ENCODE assay signal across 21 cellular contexts in the genomic region with DNA sequence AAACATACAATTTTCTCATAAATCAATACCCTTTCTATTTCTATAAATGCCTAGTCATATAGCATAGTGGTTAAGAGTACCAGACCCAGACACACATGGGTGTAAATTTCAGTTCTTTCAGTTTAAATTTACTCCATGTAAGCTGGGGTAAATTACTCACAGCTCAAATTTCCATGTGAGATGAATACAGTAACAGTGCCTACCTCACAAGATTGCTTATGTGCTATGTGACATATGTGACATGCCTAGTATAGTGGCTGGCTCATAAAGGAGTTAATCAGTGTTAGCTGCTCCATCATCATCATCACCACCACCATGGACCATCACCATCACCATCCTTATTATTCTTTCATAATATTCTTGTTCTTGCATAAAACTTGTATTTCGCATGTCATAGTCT.
"Had no signal": no experiment of that assay in that cellular context is flagged by ENCODE, and none has a peak within 500 bp of the region (broad histone marks: within the 10 kb centered on the region; RNA-seq: fewer than 3 reads in every experiment).

No MANE protein-coding gene starts in this region.

- FAIRE-seq: frontal cortex had no signal

- H3K9me3 Mint-ChIP-seq: activated B cell treated with CpG ODN at 0.5 μM for 24 hours; activated CD4-positive, alpha-beta T cell treated with anti-CD3 and anti-CD28 coated beads, Interleukin-2, amount 10 ng/mL, durations not matched to agents 7 days and 5 days; activated naive CD4-positive, alpha-beta T cell treated with anti-CD3 and anti-CD28 coated beads, Interleukin-2, amount 50 U/mL, for 24 hours; naive thymus-derived CD8-positive, alpha-beta T cell; neural progenitor cell; stimulated activated naive CD8-positive, alpha-beta T cell treated with anti-CD3 and anti-CD28 coated beads, Interleukin-15, Interleukin-2, amounts not matched to agents 100 ng/mL and 50 ng/mL, for 24 hours had no signal

- H3K4me1 Mint-ChIP-seq: activated naive CD4-positive, alpha-beta T cell treated with anti-CD3 and anti-CD28 coated beads, Interleukin-2, amount 50 U/mL, for 24 hours had no signal

- H3K27me3 Mint-ChIP-seq: activated B cell treated with CpG ODN at 0.5 μM for 24 hours; activated CD4-positive, alpha-beta T cell treated with anti-CD3 and anti-CD28 coated beads, Interleukin-2, amount 10 ng/mL, durations not matched to agents 7 days and 5 days; activated naive CD4-positive, alpha-beta T cell treated with anti-CD3 and anti-CD28 coated beads, Interleukin-2, amount 50 U/mL, for 24 hours; naive thymus-derived CD8-positive, alpha-beta T cell; progenitor cell of endocrine pancreas; stimulated activated naive CD8-positive, alpha-beta T cell treated with anti-CD3 and anti-CD28 coated beads, Interleukin-15, Interleukin-2, amounts not matched to agents 100 ng/mL and 50 ng/mL, for 24 hours had no signal

- H3K4me3 Mint-ChIP-seq: activated B cell treated with CpG ODN at 0.5 μM for 24 hours; activated CD4-positive, alpha-beta T cell treated with anti-CD3 and anti-CD28 coated beads, Interleukin-2, amount 10 ng/mL, durations not matched to agents 7 days and 5 days; activated naive CD4-positive, alpha-beta T cell treated with anti-CD3 and anti-CD28 coated beads, Interleukin-2, amount 50 U/mL, for 24 hours; naive thymus-derived CD8-positive, alpha-beta T cell; neural progenitor cell; stimulated activated naive CD8-positive, alpha-beta T cell treated with anti-CD3 and anti-CD28 coated beads, Interleukin-15, Interleukin-2, amounts not matched to agents 100 ng/mL and 50 ng/mL, for 24 hours had no signal

- DNase-seq: activated B cell treated with CpG ODN at 0.5 μM for 24 hours; activated CD4-positive, alpha-beta T cell treated with anti-CD3 and anti-CD28 coated beads, Interleukin-2, amount 10 ng/mL, durations not matched to agents 7 days and 5 days; activated gamma-delta T cell; activated T-cell treated with anti-CD3 and anti-CD28 coated beads, Interleukin-2, amount 50 U/mL, for 1 hour; amniotic stem cell; cerebellar nuclear complex; glutamatergic neuron; hippocampal formation; kidney glomerular epithelial cell; left lung; naive thymus-derived CD8-positive, alpha-beta T cell; retina; stimulated activated CD4-positive, alpha-beta T cell treated with anti-CD3 and anti-CD28 coated beads, Interleukin-2, amount 100 ng/mL, for 48 hours; stimulated activated CD8-positive, alpha-beta memory T cell treated with anti-CD3 and anti-CD28 coated beads, Interleukin-4, amount 100 ng/mL, for 48 hours; T1000; tibial artery had no signal

- ATAC-seq: left lung; naive thymus-derived CD8-positive, alpha-beta T cell had no signal

- H3K27ac Mint-ChIP-seq: activated B cell treated with CpG ODN at 0.5 μM for 24 hours; activated CD4-positive, alpha-beta T cell treated with anti-CD3 and anti-CD28 coated beads, Interleukin-2, amount 10 ng/mL, durations not matched to agents 7 days and 5 days; naive thymus-derived CD8-positive, alpha-beta T cell; neural progenitor cell; progenitor cell of endocrine pancreas had no signal
